In genomic region chr11:32435152-32435480, GRCh38 we compare ENCODE assay signal across 12 cellular contexts. TPM values are rescaled to one million over a fixed set of nuclear protein-coding genes. Genes with fewer than 3 reads are reported as not detected.
DNase-seq lines count a peak whose midpoint lies in the region; ATAC-seq and TF ChIP-seq lines count a peak whose summit lies in the region.
"Had no signal": no experiment of that assay in that cellular context is flagged by ENCODE, and none has a peak within 500 bp of the region (broad histone marks: within the 10 kb centered on the region; RNA-seq: fewer than 3 reads in every experiment).

No MANE protein-coding gene starts in this region.

- H3K9me3 Mint-ChIP-seq in activated naive CD4-positive, alpha-beta T cell treated with anti-CD3 and anti-CD28 coated beads for 36 hours, result no peaks in the 10 kb centered on the region

- no peaks in the 10 kb centered on the region for H3K27me3 ChIP-seq in uterus

- H3K27me3 Mint-ChIP-seq in activated naive CD4-positive, alpha-beta T cell treated with anti-CD3 and anti-CD28 coated beads for 36 hours (ENCODE audit: low read depth), result peaks cover 72% of the 10 kb centered on the region

- H3K4me3 ChIP-seq in uterus, result peak overlapping the region; percentile 72 to 86

- no peak overlapping the region for H3K4me3 Mint-ChIP-seq in activated naive CD4-positive, alpha-beta T cell treated with anti-CD3 and anti-CD28 coated beads for 36 hours

- no peak for TF ChIP-seq CTCF in uterus (IDR thresholded peaks at IDR 0.05)

- no peaks in the 10 kb centered on the region for H3K4me1 ChIP-seq in uterus

- no peak for TF ChIP-seq POLR2A in uterus (IDR thresholded peaks at IDR 0.05)

- CTCF ChIA-PET in activated naive CD4-positive, alpha-beta T cell treated with anti-CD3 and anti-CD28 coated beads for 36 hours (lab: Charles Lee), result no interaction called here

- peaks cover 43% of the 10 kb centered on the region for H3K4me1 Mint-ChIP-seq in activated naive CD4-positive, alpha-beta T cell treated with anti-CD3 and anti-CD28 coated beads for 36 hours (ENCODE audit: low read depth)

- H3K27ac Mint-ChIP-seq in activated naive CD4-positive, alpha-beta T cell treated with anti-CD3 and anti-CD28 coated beads for 36 hours, result no peak overlapping the region
- H3K27ac Mint-ChIP-seq: T-helper 17 cell had no signal

- DNase-seq in Right ventricle myocardium superior (no peak), Right ventricle myocardium inferior (ENCODE audit: missing footprints) (no peak), kidney tubule cell (ENCODE audit: low spot score) (peak; percentile 32), uterus (no peak), AG20443 (ENCODE audit: low spot score) (no peak)
- DNase-seq in activated naive CD4-positive, alpha-beta T cell treated with anti-CD3 and anti-CD28 coated beads for 36 hours, result no peak
- DNase-seq: dermis blood vessel endothelial cell, HCEC 1CT, T-helper 17 cell had no signal

- H3K9me3 ChIP-seq in uterus, result no peaks in the 10 kb centered on the region

- intact Hi-C loops in Right ventricle myocardium superior (cut with DNase I), result no loop called here
- intact Hi-C loops in Right ventricle myocardium inferior (cut with DNase I), result loop anchor here (5.0 to 10.0 kb wide), 2 partner anchors 48 to 150 kb away; partner anchors contain the start of gene EIF3M
- intact Hi-C loops in uterus (cut with DNase I; ENCODE audit: low total_unique reads), result loop anchor here (10.0 kb wide), 2 partner anchors 50 to 120 kb away; no protein-coding TSS in a partner anchor
- intact Hi-C loops in activated naive CD4-positive, alpha-beta T cell treated with anti-CD3 and anti-CD28 coated beads for 36 hours (cut with micrococcal nuclease), result loop anchor here (5.0 to 10.0 kb wide), 2 partner anchors 360 to 618 kb away; partner anchors contain the start of gene CCDC73

- peak; percentile 28 for ATAC-seq in Right ventricle myocardium superior (ENCODE audit: poor library complexity)
- ATAC-seq in Right ventricle myocardium inferior, result no peak
- ATAC-seq in GM19395 (IDR thresholded peaks at IDR 0.05; ENCODE audit: unreplicated experiment), result no peak
- ATAC-seq: T-helper 17 cell had no signal

- WGBS in adipose tissue, 3 donors, result 0 to 2% (median 0%) methylated on average over 17 to 33 of the region's 33 CpGs

- H3K27ac ChIP-seq in adipose tissue (ENCODE audit: low read depth, low read length), result peak overlapping the region; percentile 66
- peak overlapping the region; percentile 98 to 99 for H3K27ac ChIP-seq in uterus

- no peaks in the 10 kb centered on the region for H3K36me3 ChIP-seq in uterus

- H3K36me3 Mint-ChIP-seq in activated naive CD4-positive, alpha-beta T cell treated with anti-CD3 and anti-CD28 coated beads for 36 hours (ENCODE audit: low read depth), result no peaks in the 10 kb centered on the region

RNA-seq across cellular contexts. Expression of gene WT1, which starts 0.2 kb away (rescaled TPM):
- total RNA-seq in Right ventricle myocardium superior (2.3 TPM), Right ventricle myocardium inferior (3.1 TPM), uterus (100 to 1,000 TPM in 1 of 4 donors, 10 to 100 TPM in 3; 51.2 to 125 (median 53.6) TPM)
- 10 to 100 TPM in 2 of 3 donors, under 1 TPM in 1; 0.28 to 27.1 (median 14.5) TPM for polyA plus RNA-seq in adipose tissue
- total RNA-seq in activated naive CD4-positive, alpha-beta T cell treated with anti-CD3 and anti-CD28 coated beads for 36 hours, result not detected
- total RNA-seq: dermis blood vessel endothelial cell, skeletal muscle tissue, T-helper 17 cell had no signal

Comparison
In these comparisons a context has a peak if more than half of its experiments do, and no peak if none do; other contexts are left out.
1. RNA of gene WT1, which starts 0.2 kb away (total RNA-seq): 51.2 to 125 TPM in uterus; 3.1 TPM in Right ventricle myocardium inferior (single experiment), 2.3 TPM in Right ventricle myocardium superior (single experiment) and not detected in activated naive CD4-positive, alpha-beta T cell treated with anti-CD3 and anti-CD28 coated beads for 36 hours; every median in the first group is over 10 times any median in the second.